Comparison of ENCODE assay signal across 8 cellular contexts in genomic region chr12:103839893-103840292, GRCh38. TPM values are rescaled to one million over a fixed set of nuclear protein-coding genes. Genes with fewer than 3 reads are reported as not detected.
A peak's percentile ranks its signal among the peaks of the same experiment; 100 is the strongest.
DNase-seq lines count a peak whose midpoint lies in the region; ATAC-seq and TF ChIP-seq lines count a peak whose summit lies in the region.

No MANE protein-coding gene starts in this region.

- H3K4me1 ChIP-seq in MM.1S (ENCODE audit: low read length) (peaks cover 16% of the 10 kb centered on the region), ectodermal cell (ENCODE audit: control insufficient read depth, insufficient read depth, low read length) (peaks cover 3% of the 10 kb centered on the region)

- H3K4me2 ChIP-seq in MM.1S (ENCODE audit: low read depth, low read length), result peak overlapping the region; percentile 86

- H3K27ac Mint-ChIP-seq in CD4-positive, alpha-beta T cell, result peak overlapping the region; percentile 78
- H3K27ac Mint-ChIP-seq in nephron progenitor cell, result no peak overlapping the region

- peaks cover 14% of the 10 kb centered on the region for H3F3A ChIP-seq in MM.1S (ENCODE audit: insufficient read depth, low read length)

- peaks cover 53% of the 10 kb centered on the region for H3K79me2 ChIP-seq in MM.1S (ENCODE audit: low read length)

- H3K9me3 ChIP-seq in CD4-positive, alpha-beta T cell (ENCODE audit: control insufficient read depth, low read length), result no peaks in the 10 kb centered on the region
- H3K9me3 ChIP-seq in MM.1S (replicated peaks; ENCODE audit: insufficient read depth, low read length) (no peaks in the 10 kb centered on the region), ectodermal cell (ENCODE audit: control insufficient read depth, low read length) (no peaks in the 10 kb centered on the region)

- DNase-seq in CD4-positive, alpha-beta T cell, result no peak
- DNase-seq in MM.1S, result no peak
- no peak for DNase-seq in nephron progenitor cell
- DNase-seq in NCI-H526 treated with DMSO at 0.1 percent for 48 hours (lab: John Stamatoyannopoulos, UW), result no peak
- DNase-seq in glomerular visceral epithelial cell (ENCODE audit: extremely low spot score), result no peak
- DNase-seq in NCI-H82 (lab: John Stamatoyannopoulos, UW), result no peak

- ATAC-seq in CD4-positive, alpha-beta T cell (ENCODE audit: poor library complexity), result no peak
- no peak for ATAC-seq in GM18868 (IDR thresholded peaks at IDR 0.05; ENCODE audit: unreplicated experiment)

- H3K4me3 ChIP-seq in MM.1S (ENCODE audit: low read length), result peak overlapping the region; percentile 96
- H3K4me3 ChIP-seq in ectodermal cell (ENCODE audit: insufficient read depth, low read depth, low read length), result peak overlapping the region; percentile 66

- H3K36me3 ChIP-seq in MM.1S (replicated peaks; ENCODE audit: insufficient read depth, low read length) (no peaks in the 10 kb centered on the region), ectodermal cell (ENCODE audit: control insufficient read depth, insufficient read depth, low read length) (no peaks in the 10 kb centered on the region)

- peaks cover 21% of the 10 kb centered on the region for H3K4me1 Mint-ChIP-seq in CD4-positive, alpha-beta T cell (ENCODE audit: low read depth)
- H3K4me1 Mint-ChIP-seq in nephron progenitor cell, result peaks cover 50% of the 10 kb centered on the region

- intact Hi-C loops in CD4-positive, alpha-beta T cell (cut with DNase I, micrococcal nuclease), result loop anchor here (2.0 to 10.0 kb wide), 9 partner anchors 91 to 1775 kb away; partner anchors contain the start of genes APPL2 (in 1 of the 2), HCFC2 (in 1 of the 2), HSP90B1 (in 1 of the 2) and NOPCHAP1 (in 1 of the 2)

- TF ChIP-seq CTCF in CD4-positive, alpha-beta T cell (IDR thresholded peaks at IDR 0.05), result no peak
- TF ChIP-seq CTCF in MM.1S (IDR thresholded peaks at IDR 0.05; ENCODE audit: low read length), result no peak
- no peak for TF ChIP-seq CTCF in nephron progenitor cell (IDR thresholded peaks at IDR 0.05)

- H3K36me3 Mint-ChIP-seq in CD4-positive, alpha-beta T cell (ENCODE audit: low read depth), result no peaks in the 10 kb centered on the region
- peaks cover 26% of the 10 kb centered on the region for H3K36me3 Mint-ChIP-seq in nephron progenitor cell (ENCODE audit: low read depth)

- CTCF ChIA-PET in CD4-positive, alpha-beta T cell (lab: Charles Lee), result no interaction called here

- no peak overlapping the region for H3K27ac ChIP-seq in CD4-positive, alpha-beta T cell (ENCODE audit: low read depth, low read length)
- H3K27ac ChIP-seq in MM.1S (ENCODE audit: low read length) (no peak overlapping the region), ectodermal cell (ENCODE audit: insufficient read depth, low read depth, low read length, poor library complexity, severe bottlenecking) (no peak overlapping the region)

- no peak overlapping the region; the same call in 1 of the 2 replicates for H3K9ac ChIP-seq in MM.1S (ENCODE audit: low read length)

- peak overlapping the region; percentile 94 for H3K4me3 Mint-ChIP-seq in CD4-positive, alpha-beta T cell
- H3K4me3 Mint-ChIP-seq in nephron progenitor cell, result peak overlapping the region; percentile 94

- H2AFZ ChIP-seq in MM.1S (ENCODE audit: low read length), result 0 out of 2 replicates have a peak overlapping the region, but pooled peaks have one; percentile 92

- no peaks in the 10 kb centered on the region for H4K20me1 ChIP-seq in MM.1S (ENCODE audit: insufficient read depth, low read length)

- WGBS in ectodermal cell, 2 experiments, result 75 to 77% methylated on average over 11 of the region's 11 CpGs

- POLR2A ChIA-PET in CD4-positive, alpha-beta T cell (lab: Charles Lee), result interaction anchor here (0.7 to 2.9 kb wide), 5 partner anchors 61 to 125 kb away, joined by 3 to 10 read pairs (median 4); partner anchors contain the start of genes HSP90B1 and TDG

- no peaks in the 10 kb centered on the region for H3K27me3 Mint-ChIP-seq in CD4-positive, alpha-beta T cell
- peaks cover 4% of the 10 kb centered on the region for H3K27me3 Mint-ChIP-seq in nephron progenitor cell (ENCODE audit: low read depth, poor library complexity)

- no peaks in the 10 kb centered on the region for H3K9me2 ChIP-seq in MM.1S (replicated peaks; ENCODE audit: insufficient read depth, low read length)

- no peaks in the 10 kb centered on the region for H3K9me3 Mint-ChIP-seq in CD4-positive, alpha-beta T cell
- H3K9me3 Mint-ChIP-seq in nephron progenitor cell, result peaks cover 5% of the 10 kb centered on the region

- no peaks in the 10 kb centered on the region for H3K27me3 ChIP-seq in CD4-positive, alpha-beta T cell (ENCODE audit: control insufficient read depth, insufficient read depth, low read length)
- H3K27me3 ChIP-seq in MM.1S (replicated peaks; ENCODE audit: insufficient read depth, low read length), result no peaks in the 10 kb centered on the region
- peaks cover 24% of the 10 kb centered on the region for H3K27me3 ChIP-seq in ectodermal cell (ENCODE audit: control insufficient read depth, insufficient read depth, low read length, poor library complexity, severe bottlenecking)

RNA-seq across cellular contexts. Expression of gene NT5DC3, which starts 1.1 kb away (rescaled TPM):
- 1 to 10 TPM; 3.5 to 4.0 TPM for total RNA-seq in CD4-positive, alpha-beta T cell
- 5.0 TPM for polyA plus RNA-seq in ectodermal cell (2013, experiment 1 of 4)
- polyA plus RNA-seq in ectodermal cell (2013, experiment 2 of 4), result 5.7 TPM
- 3.0 TPM for polyA plus RNA-seq in ectodermal cell (2013, experiment 3 of 4)
- 3.5 TPM for polyA plus RNA-seq in ectodermal cell (2013, experiment 4 of 4)
